Comparison of ENCODE assay signal across 9 cellular contexts in the genomic region with DNA sequence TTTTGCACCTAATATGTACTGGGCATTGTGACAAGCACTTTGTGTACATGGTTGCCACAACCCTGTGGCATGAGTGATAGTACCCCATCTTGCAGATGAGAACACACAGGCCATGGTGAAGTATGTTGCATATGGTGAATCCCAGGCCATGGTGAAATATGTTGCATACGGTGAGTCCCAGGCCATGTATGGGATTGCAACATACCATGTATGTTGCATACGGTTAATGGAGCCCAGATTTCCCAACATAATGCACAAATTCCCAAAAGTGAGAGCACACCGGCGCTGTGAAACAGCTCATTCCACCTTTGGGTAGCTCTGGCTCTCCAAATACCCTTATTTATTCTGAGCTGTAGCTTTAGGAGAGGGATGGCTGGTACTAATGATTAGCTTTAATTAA.
"Had no signal": no experiment of that assay in that cellular context is flagged by ENCODE, and none has a peak within 500 bp of the region (broad histone marks: within the 10 kb centered on the region; RNA-seq: fewer than 3 reads in every experiment).

No MANE protein-coding gene starts in this region.

- DNase-seq: GM23248, GOT3, H7, HFFc6, KG1 had no signal

- H3K36me3 ChIP-seq: HAP-1 had no signal

- H3K9ac ChIP-seq: GM23248 had no signal

- ATAC-seq: HCT116, K562 had no signal

- H3K4me1 ChIP-seq: HAP-1 had no signal

- H3K27ac ChIP-seq: GM23248, HL-60 had no signal

- FAIRE-seq: K562 had no signal

- H3K9me3 ChIP-seq: HAP-1 had no signal

- H2AFZ ChIP-seq: GM23248 had no signal

- H3K4me3 ChIP-seq: GM23248, HAP-1, K562 had no signal
